Comparison of ENCODE assay signal across 10 cellular contexts in genomic region chr1:168803696-168804510, GRCh38.
DNase-seq lines count a peak whose midpoint lies in the region; ATAC-seq and TF ChIP-seq lines count a peak whose summit lies in the region.
"Had no signal": no experiment of that assay in that cellular context is flagged by ENCODE, and none has a peak within 500 bp of the region (broad histone marks: within the 10 kb centered on the region; RNA-seq: fewer than 3 reads in every experiment).

No MANE protein-coding gene starts in this region.

- intact Hi-C loops in dorsolateral prefrontal cortex (cut with DNase I), result loop anchor here in 1 of 2 donors (10.0 kb wide), 1 partner anchor 321 kb away; no protein-coding TSS in a partner anchor
- intact Hi-C loops in sciatic nerve (cut with DNase I), result no loop called here

- H3K4me3 ChIP-seq in dorsolateral prefrontal cortex, result peak overlapping the region in 2 of 59 donors; percentile 13 to 26
- H3K4me3 ChIP-seq in neuronal stem cell (ENCODE audit: low read length in 2 of 2), result no peak overlapping the region
- no peak overlapping the region for H3K4me3 ChIP-seq in Peyer's patch

- no peak overlapping the region for H3K23ac ChIP-seq in neuronal stem cell (ENCODE audit: low read depth, low read length, poor library complexity)

- H3K79me1 ChIP-seq in neuronal stem cell (ENCODE audit: low read depth, low read length), result no peaks in the 10 kb centered on the region

- no peak overlapping the region for H2BK120ac ChIP-seq in neuronal stem cell (ENCODE audit: low read depth, low read length)

- no peak for ATAC-seq in sciatic nerve
- ATAC-seq: left cardiac atrium had no signal

- H3K18ac ChIP-seq in neuronal stem cell (ENCODE audit: low read length), result no peak overlapping the region

- TF ChIP-seq POLR2A in Peyer's patch (IDR thresholded peaks at IDR 0.05), result no peak

- no peak overlapping the region for H4K8ac ChIP-seq in neuronal stem cell (ENCODE audit: low read depth, low read length)

- H2BK15ac ChIP-seq in neuronal stem cell (ENCODE audit: low read length), result no peak overlapping the region

- no peak overlapping the region for H3K14ac ChIP-seq in neuronal stem cell (ENCODE audit: low read length)

- no CpG with 5 or more reads among the region's 8 CpGs for WGBS in neuronal stem cell (ENCODE audit: extremely low coverage in 2 of 2, insufficient read length in 2 of 2, insufficient replicate concordance in 1 of 2), 2 donors

- H3K9ac ChIP-seq in neuronal stem cell (ENCODE audit: low read depth, low read length, poor library complexity), result no peak overlapping the region

- no peak overlapping the region for H2BK12ac ChIP-seq in neuronal stem cell (ENCODE audit: low read length)

- H2BK5ac ChIP-seq in neuronal stem cell (ENCODE audit: low read length), result no peak overlapping the region

- H3K27me3 ChIP-seq in dorsolateral prefrontal cortex, result no peaks in the 10 kb centered on the region
- no peaks in the 10 kb centered on the region for H3K27me3 ChIP-seq in neuronal stem cell (ENCODE audit: control insufficient read depth in 3 of 3, insufficient read depth in 3 of 3, low read depth in 1 of 3, low read length in 3 of 3)
- H3K27me3 ChIP-seq in Peyer's patch, result no peaks in the 10 kb centered on the region

- DNase-seq in DMS153 (lab: John Stamatoyannopoulos, UW) (peak; percentile 55), NCI-H2227 treated with DMSO at 0.1 percent for 48 hours (lab: John Stamatoyannopoulos, UW) (peak; percentile 45), dorsolateral prefrontal cortex (peak in 7 of 10 donors; percentile 17 to 60 (median 41)), neuronal stem cell (ENCODE audit: low spot score) (peak; percentile 53), sciatic nerve (ENCODE audit: low spot score) (no peak), DMS114 treated with DMSO at 0.1 percent for 48 hours (lab: John Stamatoyannopoulos, UW; ENCODE audit: unreplicated experiment) (no peak), glomerular visceral epithelial cell (ENCODE audit: extremely low spot score) (no peak), Peyer's patch (no peak)
- DNase-seq: left cardiac atrium had no signal

- no peaks in the 10 kb centered on the region for H3K36me3 ChIP-seq in neuronal stem cell (replicated peaks in 1 of 2; ENCODE audit: control insufficient read depth in 2 of 2, insufficient read depth in 2 of 2, low read length in 2 of 2)
- H3K36me3 ChIP-seq in Peyer's patch, result no peaks in the 10 kb centered on the region

- H3K9me3 ChIP-seq in neuronal stem cell (replicated peaks in 1 of 2; ENCODE audit: control insufficient read depth in 2 of 2, insufficient read depth in 1 of 2, low read depth in 1 of 2, low read length in 2 of 2) (no peaks in the 10 kb centered on the region), Peyer's patch (no peaks in the 10 kb centered on the region)

- H3K27ac ChIP-seq in dorsolateral prefrontal cortex (peak overlapping the region in 2 of 59 donors; percentile 41 to 47), neuronal stem cell (replicated peaks; ENCODE audit: low read length) (peak overlapping the region; percentile 2), Peyer's patch (no peak overlapping the region)
- H3K27ac ChIP-seq: HL-60 had no signal

- peak in 19 of 56 donors; percentile 2 to 52 (median 26) for TF ChIP-seq CTCF in dorsolateral prefrontal cortex (IDR thresholded peaks at IDR 0.05 in 54 of 56, conservative IDR thresholded peaks at IDR 0.05 in 2 of 56; ENCODE audit: low read depth in 1 of 56, partially characterized antibody in 56 of 56)
- TF ChIP-seq CTCF in Peyer's patch (IDR thresholded peaks at IDR 0.05), result peak in 2 of 6 experiments; percentile 5 to 6

- peak overlapping the region; percentile 47 for H2AFZ ChIP-seq in neuronal stem cell (ENCODE audit: low read length)

- H4K91ac ChIP-seq in neuronal stem cell (ENCODE audit: low read depth, low read length, poor library complexity), result no peak overlapping the region

- H3K4ac ChIP-seq in neuronal stem cell (ENCODE audit: low read length), result no peak overlapping the region

- H3K4me2 ChIP-seq in neuronal stem cell (ENCODE audit: insufficient read depth, low read length, poor library complexity, severe bottlenecking), result peak overlapping the region; percentile 3

- H3K4me1 ChIP-seq in neuronal stem cell (ENCODE audit: control insufficient read depth in 2 of 2, insufficient read depth in 1 of 2, low read depth in 1 of 2, low read length in 2 of 2), result peaks cover 10 to 14% of the 10 kb centered on the region in 2 donors
- peaks cover 0 to 15% (median 0%) of the 10 kb centered on the region in 4 donors for H3K4me1 ChIP-seq in Peyer's patch

- no peak overlapping the region for H2AK5ac ChIP-seq in neuronal stem cell (ENCODE audit: low read depth, low read length)

Comparison
In these comparisons a context has a peak if more than half of its experiments do, and no peak if none do; other contexts are left out.
1. DNase-seq: peak in DMS153 (single experiment), NCI-H2227 treated with DMSO at 0.1 percent for 48 hours (single experiment), dorsolateral prefrontal cortex (7 of 10) and neuronal stem cell (single experiment); none in sciatic nerve (single experiment), DMS114 treated with DMSO at 0.1 percent for 48 hours (single experiment), glomerular visceral epithelial cell (single experiment) and Peyer's patch (0 of 3).